12 cellular contexts compared by ENCODE assay signal in genomic region chr1:152968248-152968647, GRCh38.
DNase-seq lines count a peak whose midpoint lies in the region; ATAC-seq lines count a peak whose summit lies in the region.
"Had no signal": no experiment of that assay in that cellular context is flagged by ENCODE, and none has a peak within 500 bp of the region (broad histone marks: within the 10 kb centered on the region; RNA-seq: fewer than 3 reads in every experiment).

No MANE protein-coding gene starts in this region.

- no peaks in the 10 kb centered on the region for H3K9me3 Mint-ChIP-seq in stimulated activated naive B cell treated with anti-CD40 and anti-IgM and Interleukin-4, amounts not matched to agents 10 μg/mL and 1 μg/mL and 100 μg/mL, for 72 hours
- H3K9me3 Mint-ChIP-seq: nephron had no signal

- ATAC-seq in GM19023 (IDR thresholded peaks at IDR 0.05; ENCODE audit: unreplicated experiment) = peak; percentile 81
- ATAC-seq in GM21786 (IDR thresholded peaks at IDR 0.05; ENCODE audit: unreplicated experiment) = peak; percentile 91
- peak; percentile 90 for ATAC-seq in HG03378 (IDR thresholded peaks at IDR 0.05; ENCODE audit: unreplicated experiment)
- ATAC-seq in stimulated activated naive B cell treated with anti-CD40 and anti-IgM and Interleukin-4, amounts not matched to agents 10 μg/mL and 1 μg/mL and 100 μg/mL, for 72 hours (replicated peaks) = peak; percentile 58 to 65

- no peak overlapping the region for H3K4me3 Mint-ChIP-seq in stimulated activated naive B cell treated with anti-CD40 and anti-IgM and Interleukin-4, amounts not matched to agents 10 μg/mL and 1 μg/mL and 100 μg/mL, for 72 hours
- H3K4me3 Mint-ChIP-seq: nephron had no signal

- peaks cover 0 to 2% of the 10 kb centered on the region in 2 donors for H3K4me1 Mint-ChIP-seq in stimulated activated naive B cell treated with anti-CD40 and anti-IgM and Interleukin-4, amounts not matched to agents 10 μg/mL and 1 μg/mL and 100 μg/mL, for 72 hours
- H3K4me1 Mint-ChIP-seq: nephron had no signal

- H3K27me3 Mint-ChIP-seq in stimulated activated naive B cell treated with anti-CD40 and anti-IgM and Interleukin-4, amounts not matched to agents 10 μg/mL and 1 μg/mL and 100 μg/mL, for 72 hours = peaks cover 25 to 52% of the 10 kb centered on the region in 2 donors

- in situ Hi-C loops in ACHN (cut with HindIII; ENCODE audit: low pct_ligation_motif_present, low pct_unique_long_range_greater_than_20kb, low sequenced_read_pairs) = no loop called here

- no peak overlapping the region for H3K27ac Mint-ChIP-seq in stimulated activated naive B cell treated with anti-CD40 and anti-IgM and Interleukin-4, amounts not matched to agents 10 μg/mL and 1 μg/mL and 100 μg/mL, for 72 hours
- H3K27ac Mint-ChIP-seq: nephron had no signal

- no peak for DNase-seq in stimulated activated naive B cell treated with anti-CD40 and anti-IgM and Interleukin-4, amounts not matched to agents 10 μg/mL and 1 μg/mL and 100 μg/mL, for 72 hours
- DNase-seq in ACHN = no peak
- DNase-seq in iPS-NIHi7 (ENCODE audit: extremely low spot score) = no peak
- no peak for DNase-seq in NCI-H2171 (lab: John Stamatoyannopoulos, UW)
- DNase-seq: activated CD4-positive, alpha-beta T cell treated with anti-CD3 and anti-CD28 coated beads for 1 hour; activated gamma-delta T cell treated with Interleukin-2 at 50 U/mL for 16 hours; islet precursor cell; stimulated activated naive CD4-positive, alpha-beta T cell treated with Interleukin-2 at 50 U/mL for 16 hours had no signal

- no peaks in the 10 kb centered on the region for H3K36me3 Mint-ChIP-seq in stimulated activated naive B cell treated with anti-CD40 and anti-IgM and Interleukin-4, amounts not matched to agents 10 μg/mL and 1 μg/mL and 100 μg/mL, for 72 hours
